In genomic region chr6:79232696-79233462, GRCh38 we compare ENCODE assay signal across 8 cellular contexts. TPM values are rescaled to one million over a fixed set of nuclear protein-coding genes. Genes with fewer than 3 reads are reported as not detected.
DNase-seq lines count a peak whose midpoint lies in the region; ATAC-seq and TF ChIP-seq lines count a peak whose summit lies in the region.

No MANE protein-coding gene starts in this region.

- peak overlapping the region; percentile 84 for H4K91ac ChIP-seq in trophoblast cell (ENCODE audit: low read depth, low read length)

- H3K4me3 ChIP-seq in GM06990 (replicated peaks; ENCODE audit: low read depth, low read length) (peak overlapping the region; percentile 71), RWPE2 (ENCODE audit: severe bottlenecking) (peak overlapping the region; percentile 50), esophagus (ENCODE audit: low read depth in 1 of 2, low read length in 2 of 2) (peak overlapping the region; percentile 82 to 95), trophoblast cell (ENCODE audit: low read depth, low read length) (no peak overlapping the region)

- no peak overlapping the region for H3K9ac ChIP-seq in trophoblast cell (ENCODE audit: low read length)

- no peak overlapping the region for H4K8ac ChIP-seq in trophoblast cell (ENCODE audit: low read depth, low read length)

- H2AFZ ChIP-seq in trophoblast cell (ENCODE audit: insufficient read depth, low read length, poor library complexity): no peak overlapping the region

- H3K27ac ChIP-seq in RWPE2 (ENCODE audit: poor library complexity, severe bottlenecking) (peak overlapping the region; percentile 58), esophagus (ENCODE audit: low read depth in 2 of 2, low read length in 1 of 2) (peak overlapping the region in 1 of 2 donors; percentile 92), trophoblast cell (ENCODE audit: low read depth, low read length) (peak overlapping the region; percentile 57)

- no peak overlapping the region for H2BK120ac ChIP-seq in trophoblast cell (ENCODE audit: insufficient read depth, low read length, poor library complexity)

- no peak overlapping the region for H3K14ac ChIP-seq in trophoblast cell (ENCODE audit: low read length)

- H3K9me3 ChIP-seq in RWPE2 (ENCODE audit: severe bottlenecking): no peaks in the 10 kb centered on the region
- H3K9me3 ChIP-seq in esophagus (ENCODE audit: control insufficient read depth in 2 of 2, insufficient read depth in 1 of 2, low read depth in 1 of 2, low read length in 1 of 2): no peaks in the 10 kb centered on the region
- no peaks in the 10 kb centered on the region for H3K9me3 ChIP-seq in trophoblast cell (ENCODE audit: insufficient read depth, low read depth, low read length)

- no peak overlapping the region for H3K18ac ChIP-seq in trophoblast cell (ENCODE audit: low read length)

- ATAC-seq in RWPE2 (ENCODE audit: low read depth) (no peak), GM18519 (IDR thresholded peaks at IDR 0.05; ENCODE audit: low FRiP score, unreplicated experiment) (no peak), HG02610 (IDR thresholded peaks at IDR 0.05; ENCODE audit: unreplicated experiment) (no peak)

- WGBS in esophagus, 2 donors: 82 to 88% methylated on average over 6 of the region's 6 CpGs
- no CpG with 5 or more reads among the region's 6 CpGs for WGBS in trophoblast cell (ENCODE audit: extremely low coverage, insufficient coverage, insufficient read length)

- peaks cover 7% of the 10 kb centered on the region for H3K79me1 ChIP-seq in trophoblast cell (ENCODE audit: low read length)

- H3K36me3 ChIP-seq in GM06990 (ENCODE audit: control insufficient read depth, insufficient read depth, low read length) (no peaks in the 10 kb centered on the region), RWPE2 (ENCODE audit: low read depth) (no peaks in the 10 kb centered on the region), esophagus (ENCODE audit: control insufficient read depth in 2 of 2, insufficient read depth in 2 of 2, low read length in 1 of 2) (no peaks in the 10 kb centered on the region), trophoblast cell (ENCODE audit: control insufficient read depth in 1 of 2, insufficient read depth in 2 of 2, low read length in 2 of 2) (no peaks in the 10 kb centered on the region)

- no peak overlapping the region for H2BK5ac ChIP-seq in trophoblast cell (ENCODE audit: low read depth, low read length, poor library complexity)

- no peak for TF ChIP-seq CTCF in GM06990 (IDR thresholded peaks at IDR 0.05; ENCODE audit: insufficient read depth, low read length, poor library complexity, severe bottlenecking)
- TF ChIP-seq CTCF in RWPE2 (IDR thresholded peaks at IDR 0.05; ENCODE audit: poor library complexity, severe bottlenecking): no peak

- H3K4me1 ChIP-seq in RWPE2 (ENCODE audit: insufficient read depth, poor library complexity, severe bottlenecking): peaks cover 7% of the 10 kb centered on the region
- H3K4me1 ChIP-seq in esophagus (ENCODE audit: control insufficient read depth in 2 of 2, insufficient read depth in 2 of 2, low read length in 1 of 2): no peaks in the 10 kb centered on the region
- peaks cover 2% of the 10 kb centered on the region in 2 experiments for H3K4me1 ChIP-seq in trophoblast cell (ENCODE audit: control insufficient read depth in 1 of 2, insufficient read depth in 2 of 2, low read length in 2 of 2)

- peaks cover 6% of the 10 kb centered on the region for H3K79me2 ChIP-seq in trophoblast cell (ENCODE audit: control insufficient read depth, insufficient read depth, low read length, poor library complexity)

- no peak overlapping the region for H2BK12ac ChIP-seq in trophoblast cell (ENCODE audit: low read length)

- H2AK5ac ChIP-seq in trophoblast cell (ENCODE audit: low read length): no peak overlapping the region

- H3K4ac ChIP-seq in trophoblast cell (ENCODE audit: low read depth, low read length): no peak overlapping the region

- H3K27me3 ChIP-seq in GM06990 (replicated peaks; ENCODE audit: control insufficient read depth, insufficient read depth, low read length) (no peaks in the 10 kb centered on the region), RWPE2 (ENCODE audit: insufficient read depth, poor library complexity, severe bottlenecking) (no peaks in the 10 kb centered on the region), esophagus (ENCODE audit: control insufficient read depth in 1 of 2, insufficient read depth in 2 of 2, low read length in 2 of 2) (no peaks in the 10 kb centered on the region), trophoblast cell (ENCODE audit: insufficient read depth, low read length) (no peaks in the 10 kb centered on the region)

- no peak overlapping the region for H3K23ac ChIP-seq in trophoblast cell (ENCODE audit: low read length)

- DNase-seq in GM06990 (ENCODE audit: extremely low read depth, insufficient read length) (no peak), RWPE2 (ENCODE audit: low spot score) (no peak), trophoblast cell (peak in 1 of 2 donors; percentile 56)
- no peak for DNase-seq in activated CD4-positive, CD25-positive, alpha-beta regulatory T cell (lab: John Stamatoyannopoulos, UW)
- DNase-seq in stimulated activated CD4-positive, alpha-beta T cell treated with anti-CD3 and anti-CD28 coated beads, Interleukin-2, amount 100 ng/mL, for 48 hours: no peak

- H4K12ac ChIP-seq in trophoblast cell (ENCODE audit: low read depth, low read length): no peak overlapping the region

- peak overlapping the region; percentile 57 for H3K4me2 ChIP-seq in trophoblast cell (ENCODE audit: low read length)

RNA-seq across cellular contexts. Expression of gene HMGN3, which starts 1.6 kb away (rescaled TPM):
- 100 to 1,000 TPM in 1 of 2 donors, 10 to 100 TPM in 1; 72.1 to 105 TPM for polyA plus RNA-seq in esophagus
- polyA plus RNA-seq in trophoblast cell (2013): 115 and 123 TPM in 2 replicates
